ENCODE assay signal across 1 cellular context in the genomic region with DNA sequence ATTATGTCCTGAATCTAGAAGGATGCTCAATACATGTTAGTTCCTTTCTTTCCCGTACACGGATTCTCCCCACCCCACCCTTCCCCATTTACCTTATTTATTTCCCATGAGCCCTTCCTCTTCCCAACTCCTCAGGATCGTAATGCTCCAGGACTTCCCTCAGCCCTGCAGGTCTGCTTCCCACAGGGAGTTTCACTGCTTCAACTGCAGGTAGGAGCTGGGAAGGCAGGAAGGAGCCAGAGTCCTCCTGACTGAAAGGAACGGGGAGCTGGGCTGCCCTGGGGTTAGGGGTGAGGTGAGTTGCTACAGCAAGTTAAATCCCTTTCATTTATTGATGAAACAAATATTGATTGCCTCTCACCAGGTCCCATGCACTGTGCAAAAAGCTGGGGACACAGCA.
TF ChIP-seq lines count a peak whose summit lies in the region.

No MANE protein-coding gene starts in this region.

TF ChIP-seq in GM23338, 12 proteins besides CTCF, POLR2A, EP300 and RAD21 (continued from another document):
- TF ChIP-seq, protein P1, sequence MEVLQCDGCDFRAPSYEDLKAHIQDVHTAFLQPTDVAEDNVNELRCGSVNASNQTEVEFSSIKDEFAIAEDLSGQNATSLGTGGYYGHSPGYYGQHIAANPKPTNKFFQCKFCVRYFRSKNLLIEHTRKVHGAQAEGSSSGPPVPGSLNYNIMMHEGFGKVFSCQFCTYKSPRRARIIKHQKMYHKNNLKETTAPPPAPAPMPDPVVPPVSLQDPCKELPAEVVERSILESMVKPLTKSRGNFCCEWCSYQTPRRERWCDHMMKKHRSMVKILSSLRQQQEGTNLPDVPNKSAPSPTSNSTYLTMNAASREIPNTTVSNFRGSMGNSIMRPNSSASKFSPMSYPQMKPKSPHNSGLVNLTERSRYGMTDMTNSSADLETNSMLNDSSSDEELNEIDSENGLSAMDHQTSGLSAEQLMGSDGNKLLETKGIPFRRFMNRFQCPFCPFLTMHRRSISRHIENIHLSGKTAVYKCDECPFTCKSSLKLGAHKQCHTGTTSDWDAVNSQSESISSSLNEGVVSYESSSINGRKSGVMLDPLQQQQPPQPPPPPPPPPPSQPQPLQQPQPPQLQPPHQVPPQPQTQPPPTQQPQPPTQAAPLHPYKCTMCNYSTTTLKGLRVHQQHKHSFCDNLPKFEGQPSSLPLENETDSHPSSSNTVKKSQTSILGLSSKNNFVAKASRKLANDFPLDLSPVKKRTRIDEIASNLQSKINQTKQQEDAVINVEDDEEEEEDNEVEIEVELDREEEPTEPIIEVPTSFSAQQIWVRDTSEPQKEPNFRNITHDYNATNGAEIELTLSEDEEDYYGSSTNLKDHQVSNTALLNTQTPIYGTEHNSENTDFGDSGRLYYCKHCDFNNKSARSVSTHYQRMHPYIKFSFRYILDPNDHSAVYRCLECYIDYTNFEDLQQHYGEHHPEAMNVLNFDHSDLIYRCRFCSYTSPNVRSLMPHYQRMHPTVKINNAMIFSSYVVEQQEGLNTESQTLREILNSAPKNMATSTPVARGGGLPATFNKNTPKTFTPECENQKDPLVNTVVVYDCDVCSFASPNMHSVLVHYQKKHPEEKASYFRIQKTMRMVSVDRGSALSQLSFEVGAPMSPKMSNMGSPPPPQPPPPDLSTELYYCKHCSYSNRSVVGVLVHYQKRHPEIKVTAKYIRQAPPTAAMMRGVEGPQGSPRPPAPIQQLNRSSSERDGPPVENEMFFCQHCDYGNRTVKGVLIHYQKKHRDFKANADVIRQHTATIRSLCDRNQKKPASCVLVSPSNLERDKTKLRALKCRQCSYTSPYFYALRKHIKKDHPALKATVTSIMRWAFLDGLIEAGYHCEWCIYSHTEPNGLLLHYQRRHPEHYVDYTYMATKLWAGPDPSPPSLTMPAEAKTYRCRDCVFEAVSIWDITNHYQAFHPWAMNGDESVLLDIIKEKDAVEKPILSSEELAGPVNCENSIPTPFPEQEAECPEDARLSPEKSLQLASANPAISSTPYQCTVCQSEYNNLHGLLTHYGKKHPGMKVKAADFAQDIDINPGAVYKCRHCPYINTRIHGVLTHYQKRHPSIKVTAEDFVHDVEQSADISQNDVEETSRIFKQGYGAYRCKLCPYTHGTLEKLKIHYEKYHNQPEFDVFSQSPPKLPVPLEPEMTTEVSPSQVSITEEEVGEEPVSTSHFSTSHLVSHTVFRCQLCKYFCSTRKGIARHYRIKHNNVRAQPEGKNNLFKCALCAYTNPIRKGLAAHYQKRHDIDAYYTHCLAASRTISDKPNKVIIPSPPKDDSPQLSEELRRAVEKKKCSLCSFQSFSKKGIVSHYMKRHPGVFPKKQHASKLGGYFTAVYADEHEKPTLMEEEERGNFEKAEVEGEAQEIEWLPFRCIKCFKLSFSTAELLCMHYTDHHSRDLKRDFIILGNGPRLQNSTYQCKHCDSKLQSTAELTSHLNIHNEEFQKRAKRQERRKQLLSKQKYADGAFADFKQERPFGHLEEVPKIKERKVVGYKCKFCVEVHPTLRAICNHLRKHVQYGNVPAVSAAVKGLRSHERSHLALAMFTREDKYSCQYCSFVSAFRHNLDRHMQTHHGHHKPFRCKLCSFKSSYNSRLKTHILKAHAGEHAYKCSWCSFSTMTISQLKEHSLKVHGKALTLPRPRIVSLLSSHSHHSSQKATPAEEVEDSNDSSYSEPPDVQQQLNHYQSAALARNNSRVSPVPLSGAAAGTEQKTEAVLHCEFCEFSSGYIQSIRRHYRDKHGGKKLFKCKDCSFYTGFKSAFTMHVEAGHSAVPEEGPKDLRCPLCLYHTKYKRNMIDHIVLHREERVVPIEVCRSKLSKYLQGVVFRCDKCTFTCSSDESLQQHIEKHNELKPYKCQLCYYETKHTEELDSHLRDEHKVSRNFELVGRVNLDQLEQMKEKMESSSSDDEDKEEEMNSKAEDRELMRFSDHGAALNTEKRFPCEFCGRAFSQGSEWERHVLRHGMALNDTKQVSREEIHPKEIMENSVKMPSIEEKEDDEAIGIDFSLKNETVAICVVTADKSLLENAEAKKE (CRISPR knock-in tag; IDR thresholded peaks at IDR 0.05): no peak
- TF ChIP-seq EZH2phosphoT487 (IDR thresholded peaks at IDR 0.05; ENCODE audit: unreplicated experiment) (no peak), STAT1 (IDR thresholded peaks at IDR 0.05; ENCODE audit: unreplicated experiment) (no peak), CREB1 (CRISPR knock-in tag; IDR thresholded peaks at IDR 0.05; ENCODE audit: low read depth) (no peak), JUNB (IDR thresholded peaks at IDR 0.05; ENCODE audit: unreplicated experiment) (no peak), ZNF331 (CRISPR knock-in tag; IDR thresholded peaks at IDR 0.05; ENCODE audit: low read depth) (no peak), ZNF114 (CRISPR knock-in tag; IDR thresholded peaks at IDR 0.05) (no peak), EZH2 (IDR thresholded peaks at IDR 0.05; ENCODE audit: low read depth, unreplicated experiment) (no peak)
- TF ChIP-seq, protein P2, sequence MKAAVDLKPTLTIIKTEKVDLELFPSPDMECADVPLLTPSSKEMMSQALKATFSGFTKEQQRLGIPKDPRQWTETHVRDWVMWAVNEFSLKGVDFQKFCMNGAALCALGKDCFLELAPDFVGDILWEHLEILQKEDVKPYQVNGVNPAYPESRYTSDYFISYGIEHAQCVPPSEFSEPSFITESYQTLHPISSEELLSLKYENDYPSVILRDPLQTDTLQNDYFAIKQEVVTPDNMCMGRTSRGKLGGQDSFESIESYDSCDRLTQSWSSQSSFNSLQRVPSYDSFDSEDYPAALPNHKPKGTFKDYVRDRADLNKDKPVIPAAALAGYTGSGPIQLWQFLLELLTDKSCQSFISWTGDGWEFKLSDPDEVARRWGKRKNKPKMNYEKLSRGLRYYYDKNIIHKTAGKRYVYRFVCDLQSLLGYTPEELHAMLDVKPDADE (IDR thresholded peaks at IDR 0.05): no peak
- TF ChIP-seq, protein P3, sequence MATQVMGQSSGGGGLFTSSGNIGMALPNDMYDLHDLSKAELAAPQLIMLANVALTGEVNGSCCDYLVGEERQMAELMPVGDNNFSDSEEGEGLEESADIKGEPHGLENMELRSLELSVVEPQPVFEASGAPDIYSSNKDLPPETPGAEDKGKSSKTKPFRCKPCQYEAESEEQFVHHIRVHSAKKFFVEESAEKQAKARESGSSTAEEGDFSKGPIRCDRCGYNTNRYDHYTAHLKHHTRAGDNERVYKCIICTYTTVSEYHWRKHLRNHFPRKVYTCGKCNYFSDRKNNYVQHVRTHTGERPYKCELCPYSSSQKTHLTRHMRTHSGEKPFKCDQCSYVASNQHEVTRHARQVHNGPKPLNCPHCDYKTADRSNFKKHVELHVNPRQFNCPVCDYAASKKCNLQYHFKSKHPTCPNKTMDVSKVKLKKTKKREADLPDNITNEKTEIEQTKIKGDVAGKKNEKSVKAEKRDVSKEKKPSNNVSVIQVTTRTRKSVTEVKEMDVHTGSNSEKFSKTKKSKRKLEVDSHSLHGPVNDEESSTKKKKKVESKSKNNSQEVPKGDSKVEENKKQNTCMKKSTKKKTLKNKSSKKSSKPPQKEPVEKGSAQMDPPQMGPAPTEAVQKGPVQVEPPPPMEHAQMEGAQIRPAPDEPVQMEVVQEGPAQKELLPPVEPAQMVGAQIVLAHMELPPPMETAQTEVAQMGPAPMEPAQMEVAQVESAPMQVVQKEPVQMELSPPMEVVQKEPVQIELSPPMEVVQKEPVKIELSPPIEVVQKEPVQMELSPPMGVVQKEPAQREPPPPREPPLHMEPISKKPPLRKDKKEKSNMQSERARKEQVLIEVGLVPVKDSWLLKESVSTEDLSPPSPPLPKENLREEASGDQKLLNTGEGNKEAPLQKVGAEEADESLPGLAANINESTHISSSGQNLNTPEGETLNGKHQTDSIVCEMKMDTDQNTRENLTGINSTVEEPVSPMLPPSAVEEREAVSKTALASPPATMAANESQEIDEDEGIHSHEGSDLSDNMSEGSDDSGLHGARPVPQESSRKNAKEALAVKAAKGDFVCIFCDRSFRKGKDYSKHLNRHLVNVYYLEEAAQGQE (IDR thresholded peaks at IDR 0.05; ENCODE audit: unreplicated experiment): no peak
